ENCODE assay signal across 18 cellular contexts in genomic region chr7:20064181-20064970, GRCh38.
A peak's percentile ranks its signal among the peaks of the same experiment; 100 is the strongest.
DNase-seq lines count a peak whose midpoint lies in the region; ATAC-seq and TF ChIP-seq lines count a peak whose summit lies in the region.
"Had no signal": no experiment of that assay in that cellular context is flagged by ENCODE, and none has a peak within 500 bp of the region (broad histone marks: within the 10 kb centered on the region; RNA-seq: fewer than 3 reads in every experiment).

No MANE protein-coding gene starts in this region.

- 85% methylated on average over 4 of the region's 5 CpGs for WGBS in HUES64

- no peak for TF ChIP-seq CTCF in choroid plexus epithelial cell (conservative IDR thresholded peaks at IDR 0.05; ENCODE audit: low read depth, low read length)
- no peak for TF ChIP-seq CTCF in nephron (IDR thresholded peaks at IDR 0.05; ENCODE audit: unreplicated experiment in 3 of 3)

- no peak overlapping the region for H3K4me3 Mint-ChIP-seq in nephron
- H3K4me3 Mint-ChIP-seq: activated T-helper 17 cell treated with anti-CD3 and anti-CD28 coated beads, Interleukin-2, amount 50 U/mL, for 72 hours; T-helper 1 cell treated with Interleukin-12 subunit alpha and Interleukin-12 subunit beta and Interleukin-4 antibody, amounts not matched to agents 30 μg/mL and 1 μg/mL, for 36 hours had no signal

- no peaks in the 10 kb centered on the region for H3K27me3 Mint-ChIP-seq in nephron (ENCODE audit: low read depth)
- H3K27me3 Mint-ChIP-seq: activated T-helper 17 cell treated with anti-CD3 and anti-CD28 coated beads, Interleukin-2, amount 50 U/mL, for 72 hours had no signal

- peaks cover 21% of the 10 kb centered on the region for H3K36me3 ChIP-seq in HUES64 (ENCODE audit: insufficient read depth, low read length)
- H3K36me3 ChIP-seq: cardiac muscle cell, prostate gland had no signal

- no peak overlapping the region for H3K9ac ChIP-seq in HUES64 (ENCODE audit: low read depth, low read length)

- H3K4me3 ChIP-seq in HUES64 (ENCODE audit: low read length) = no peak overlapping the region
- no peak overlapping the region for H3K4me3 ChIP-seq in choroid plexus epithelial cell (ENCODE audit: low read depth, low read length)
- H3K4me3 ChIP-seq: cardiac muscle cell, prostate gland had no signal

- H3K4me1 Mint-ChIP-seq in nephron = peaks cover 18% of the 10 kb centered on the region
- H3K4me1 Mint-ChIP-seq: activated T-helper 17 cell treated with anti-CD3 and anti-CD28 coated beads, Interleukin-2, amount 50 U/mL, for 72 hours had no signal

- H3K9me3 Mint-ChIP-seq in nephron = peaks cover 10% of the 10 kb centered on the region
- H3K9me3 Mint-ChIP-seq: activated T-helper 17 cell treated with anti-CD3 and anti-CD28 coated beads, Interleukin-2, amount 50 U/mL, for 72 hours had no signal

- ATAC-seq in GM19328 (IDR thresholded peaks at IDR 0.05; ENCODE audit: unreplicated experiment) (no peak), GM21528 (IDR thresholded peaks at IDR 0.05; ENCODE audit: low FRiP score, unreplicated experiment) (no peak), HG02571 (IDR thresholded peaks at IDR 0.05; ENCODE audit: unreplicated experiment) (no peak)
- ATAC-seq: activated T-helper 17 cell treated with anti-CD3 and anti-CD28 coated beads, Interleukin-2, amount 50 U/mL, for 72 hours had no signal

- DNase-seq in Caki2 (ENCODE audit: low read depth) (peak; percentile 88), choroid plexus epithelial cell (ENCODE audit: low read depth) (peak; percentile 20), NCI-H1092 (lab: John Stamatoyannopoulos, UW) (no peak)
- DNase-seq: activated CD4-positive, alpha-beta T cell treated with anti-CD3 and anti-CD28 coated beads, Interleukin-2, amount 50 U/mL, for 4 hours; C1 segment of cervical spinal cord; Karpas-422; stimulated activated CD4-positive, alpha-beta T cell treated with anti-CD3 and anti-CD28 coated beads, Interleukin-4, amount 100 ng/mL, for 4 hours; stimulated activated naive CD4-positive, alpha-beta T cell treated with Interleukin-2 at 50 U/mL for 16 hours had no signal

- H3K36me3 Mint-ChIP-seq in nephron (ENCODE audit: low read depth) = no peaks in the 10 kb centered on the region

- H3K27me3 ChIP-seq in HUES64 (ENCODE audit: insufficient read depth, low read length) = no peaks in the 10 kb centered on the region
- H3K27me3 ChIP-seq: cardiac muscle cell had no signal

- peaks cover 24% of the 10 kb centered on the region for H3K9me3 ChIP-seq in HUES64 (ENCODE audit: insufficient read depth, low read depth, low read length)
- H3K9me3 ChIP-seq: prostate gland had no signal

- H3K27ac Mint-ChIP-seq in nephron = peak overlapping the region in 2 of 3 experiments; percentile 41 to 48
- H3K27ac Mint-ChIP-seq: activated T-helper 17 cell treated with anti-CD3 and anti-CD28 coated beads, Interleukin-2, amount 50 U/mL, for 72 hours; T-helper 1 cell treated with Interleukin-12 subunit alpha and Interleukin-12 subunit beta and Interleukin-4 antibody, amounts not matched to agents 30 μg/mL and 1 μg/mL, for 36 hours had no signal

- in situ Hi-C loops in Caki2 (cut with HindIII; ENCODE audit: low pct_unique_long_range_greater_than_20kb, low sequenced_read_pairs) = no loop called here

- peaks cover 13% of the 10 kb centered on the region for H3K4me1 ChIP-seq in HUES64 (ENCODE audit: insufficient read depth, low read length)
- H3K4me1 ChIP-seq: prostate gland had no signal

- peak overlapping the region; percentile 39; the same call in 1 of the 2 replicates for H3K27ac ChIP-seq in HUES64 (ENCODE audit: low read depth, low read length)
- H3K27ac ChIP-seq: epithelial cell of prostate, prostate gland had no signal
